ENCODE assay signal across 13 cellular contexts in genomic region chr9:124696101-124696500, GRCh38.
A peak's percentile ranks its signal among the peaks of the same experiment; 100 is the strongest.
DNase-seq lines count a peak whose midpoint lies in the region; ATAC-seq and TF ChIP-seq lines count a peak whose summit lies in the region.
"Had no signal": no experiment of that assay in that cellular context is flagged by ENCODE, and none has a peak within 500 bp of the region (broad histone marks: within the 10 kb centered on the region; RNA-seq: fewer than 3 reads in every experiment).

No MANE protein-coding gene starts in this region.

- no peak overlapping the region for H3K4me3 ChIP-seq in HEK293 (ENCODE audit: low read depth, low read length)
- H3K4me3 ChIP-seq in SK-N-MC = no peak overlapping the region
- H3K4me3 ChIP-seq in fibroblast of mammary gland (ENCODE audit: control insufficient read depth, low read depth, low read length) = no peak overlapping the region
- no peak overlapping the region for H3K4me3 ChIP-seq in skeletal muscle satellite cell (ENCODE audit: low read length)
- H3K4me3 ChIP-seq: thoracic aorta had no signal

- no peaks in the 10 kb centered on the region for H3K9me3 Mint-ChIP-seq in CD4-positive, alpha-beta T cell
- H3K9me3 Mint-ChIP-seq: neural crest cell had no signal

- H3K9me3 ChIP-seq in HEK293 (ENCODE audit: control insufficient read depth, insufficient read depth, low read depth, low read length) (no peaks in the 10 kb centered on the region), SK-N-MC (ENCODE audit: low read depth, low read length) (no peaks in the 10 kb centered on the region), skeletal muscle satellite cell (replicated peaks; ENCODE audit: low read length) (no peaks in the 10 kb centered on the region)
- H3K9me3 ChIP-seq in CD4-positive, alpha-beta T cell (ENCODE audit: control insufficient read depth, low read length) = no peaks in the 10 kb centered on the region
- H3K9me3 ChIP-seq: thoracic aorta had no signal

- no peak for ATAC-seq in CD4-positive, alpha-beta T cell (ENCODE audit: poor library complexity)

- no peaks in the 10 kb centered on the region for H3K27me3 ChIP-seq in skeletal muscle satellite cell (ENCODE audit: control insufficient read depth, insufficient read depth, low read length)
- no peaks in the 10 kb centered on the region for H3K27me3 ChIP-seq in CD4-positive, alpha-beta T cell (ENCODE audit: control insufficient read depth, insufficient read depth, low read length)

- H3K4me3 Mint-ChIP-seq in CD4-positive, alpha-beta T cell = no peak overlapping the region
- H3K4me3 Mint-ChIP-seq: neural crest cell had no signal

- no peaks in the 10 kb centered on the region for H3K36me3 Mint-ChIP-seq in CD4-positive, alpha-beta T cell (ENCODE audit: low read depth)

- no peak overlapping the region for H3K27ac Mint-ChIP-seq in CD4-positive, alpha-beta T cell

- no peaks in the 10 kb centered on the region for H3K27me3 Mint-ChIP-seq in CD4-positive, alpha-beta T cell

- DNase-seq in SK-N-MC (ENCODE audit: low read depth, low spot score) = no peak
- peak; percentile 30 for DNase-seq in fibroblast of mammary gland (ENCODE audit: low read depth)
- no peak for DNase-seq in SW480 (ENCODE audit: low spot score)
- no peak for DNase-seq in DMS 273 treated with DMSO at 0.1 percent for 48 hours (lab: John Stamatoyannopoulos, UW)
- DNase-seq in CD4-positive, alpha-beta T cell = no peak
- DNase-seq: activated CD4-positive, CD25-positive, alpha-beta regulatory T cell; Calu3; NCI-H1694 treated with DMSO at 0.1 percent for 48 hours; NCI-H774 had no signal

- TF ChIP-seq CTCF in HEK293 (tag by site-specific recombination; IDR thresholded peaks at IDR 0.05) = no peak
- TF ChIP-seq CTCF in fibroblast of mammary gland (conservative IDR thresholded peaks at IDR 0.05; ENCODE audit: control insufficient read depth, insufficient read depth, low read depth, low read length) = no peak
- no peak for TF ChIP-seq CTCF in CD4-positive, alpha-beta T cell (IDR thresholded peaks at IDR 0.05)

- H3K4me2 ChIP-seq in skeletal muscle satellite cell (ENCODE audit: low read length) = peak overlapping the region; percentile 67

- H3K27ac ChIP-seq in HEK293 (ENCODE audit: extremely low read depth, low read depth, low read length) (no peak overlapping the region), SK-N-MC (peak overlapping the region; percentile 59; the same call in 1 of the 2 replicates)
- no peak overlapping the region for H3K27ac ChIP-seq in CD4-positive, alpha-beta T cell (ENCODE audit: low read depth, low read length)
- H3K27ac ChIP-seq: thoracic aorta had no signal

- no peaks in the 10 kb centered on the region for H3K4me1 Mint-ChIP-seq in CD4-positive, alpha-beta T cell (ENCODE audit: low read depth)

- intact Hi-C loops in CD4-positive, alpha-beta T cell (cut with DNase I, micrococcal nuclease) = no loop called here

- H3K4me1 ChIP-seq in HEK293 (ENCODE audit: control insufficient read depth, insufficient read depth, low read length) = peaks cover 22% of the 10 kb centered on the region
- peaks cover 58% of the 10 kb centered on the region for H3K4me1 ChIP-seq in skeletal muscle satellite cell (ENCODE audit: control insufficient read depth, insufficient read depth, low read length)

- H3K36me3 ChIP-seq in HEK293 (ENCODE audit: control insufficient read depth in 2 of 2, insufficient read depth in 1 of 2, low read length in 2 of 2) = no peaks in the 10 kb centered on the region
- no peaks in the 10 kb centered on the region for H3K36me3 ChIP-seq in SK-N-MC (ENCODE audit: insufficient read depth, low read length)
- H3K36me3 ChIP-seq in skeletal muscle satellite cell (ENCODE audit: insufficient read depth, low read length) = peaks cover 4% of the 10 kb centered on the region
- H3K36me3 ChIP-seq: thoracic aorta had no signal

- no peak overlapping the region for H3K9ac ChIP-seq in SK-N-MC (ENCODE audit: insufficient read length)
- H3K9ac ChIP-seq in skeletal muscle satellite cell (ENCODE audit: low read depth, low read length) = peak overlapping the region; percentile 62

- POLR2A ChIA-PET in HEK293 (lab: Yijun Ruan, JAX) = interaction anchor here (1.0 kb wide), 1 partner anchor 38 kb away, joined by 3 read pairs; no protein-coding TSS in a partner anchor
- POLR2A ChIA-PET in CD4-positive, alpha-beta T cell (lab: Charles Lee) = no interaction called here

- CTCF ChIA-PET in HEK293 (lab: Yijun Ruan, JAX) = interaction anchor here (0.7 to 1.8 kb wide), 2 partner anchors 79 to 114 kb away, joined by 4 to 6 read pairs; no protein-coding TSS in a partner anchor
- CTCF ChIA-PET in CD4-positive, alpha-beta T cell (lab: Charles Lee) = no interaction called here

TF ChIP-seq in HEK293, 187 proteins besides CTCF, POLR2A, EP300 and RAD21:
- no peak for TF ChIP-seq BCL11B (tag by site-specific recombination; IDR thresholded peaks at IDR 0.05; ENCODE audit: low read depth)
- TF ChIP-seq PRDM1 (tag by site-specific recombination; IDR thresholded peaks at IDR 0.05) = peak; percentile 79
- TF ChIP-seq ZNF10 (tag by site-specific recombination; IDR thresholded peaks at IDR 0.05) = 0 out of 2 replicates have a peak, but pooled peaks have one; percentile 17
- TF ChIP-seq ZNF768 (tag by site-specific recombination; IDR thresholded peaks at IDR 0.05) = no peak
- TF ChIP-seq MYNN (tag by site-specific recombination; IDR thresholded peaks at IDR 0.05; ENCODE audit: borderline replicate concordance) = peak; percentile 91
